ENCODE assay signal across 19 cellular contexts in the genomic region with DNA sequence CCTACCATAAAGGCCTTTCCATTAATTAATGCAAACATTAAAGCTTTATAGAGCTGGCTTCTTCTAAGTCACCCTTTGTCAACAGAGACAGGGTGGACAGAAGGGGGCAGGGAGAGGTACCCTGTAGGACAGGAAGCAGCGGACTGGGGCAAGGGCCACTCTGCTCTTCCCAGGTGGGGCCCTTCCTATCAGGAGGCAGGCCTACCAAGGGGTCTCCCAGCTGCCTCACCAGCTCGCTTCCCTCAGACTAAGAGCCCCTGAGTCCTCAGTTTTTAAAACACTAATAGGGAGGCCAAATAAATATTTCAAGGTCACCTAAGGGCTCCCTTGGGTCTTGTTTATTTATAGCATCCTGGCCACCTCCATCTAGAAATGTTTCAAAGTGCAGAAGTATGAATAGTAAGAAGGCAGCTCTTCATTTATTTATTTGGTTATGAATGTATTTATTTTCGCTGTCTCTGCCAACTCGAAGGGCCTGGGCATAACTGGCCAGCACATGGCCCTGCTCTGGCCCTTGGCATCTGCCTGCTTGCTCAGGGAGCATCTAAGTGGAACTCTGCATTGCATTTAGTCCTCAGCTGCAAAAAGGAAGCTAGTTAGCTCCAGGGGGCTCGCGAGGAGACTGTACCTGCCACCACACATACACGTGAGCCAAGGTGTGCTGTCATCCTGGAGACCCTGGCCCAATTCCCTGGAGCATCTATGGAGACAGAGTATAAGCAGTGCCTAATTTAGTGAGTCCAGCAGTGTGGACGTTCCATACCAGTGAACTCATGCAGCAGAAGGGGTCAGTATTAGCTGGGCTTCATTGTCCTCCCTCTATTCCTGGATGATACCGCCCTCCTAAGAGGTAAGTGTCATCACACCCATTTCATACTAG.
A peak's percentile ranks its signal among the peaks of the same experiment; 100 is the strongest.
DNase-seq lines count a peak whose midpoint lies in the region; ATAC-seq and TF ChIP-seq lines count a peak whose summit lies in the region.
"Had no signal": no experiment of that assay in that cellular context is flagged by ENCODE, and none has a peak within 500 bp of the region (broad histone marks: within the 10 kb centered on the region; RNA-seq: fewer than 3 reads in every experiment).

No MANE protein-coding gene starts in this region.

- H3K4me1 Mint-ChIP-seq in chondrocyte (ENCODE audit: low read depth): peaks cover 26% of the 10 kb centered on the region
- H3K4me1 Mint-ChIP-seq in stimulated activated effector memory CD8-positive, alpha-beta T cell treated with anti-CD3 and anti-CD28 coated beads, Interleukin-12 subunit alpha, Interleukin-12 subunit beta, amount 100 ng/mL, for 72 hours: no peaks in the 10 kb centered on the region

- peak overlapping the region in 1 of 2 donors; percentile 31 for H3K27ac ChIP-seq in right atrium auricular region
- H3K27ac ChIP-seq: HL-60 had no signal

- no peak overlapping the region for H3K4me3 Mint-ChIP-seq in chondrocyte (ENCODE audit: unreplicated experiment)
- H3K4me3 Mint-ChIP-seq in stimulated activated effector memory CD8-positive, alpha-beta T cell treated with anti-CD3 and anti-CD28 coated beads, Interleukin-12 subunit alpha, Interleukin-12 subunit beta, amount 100 ng/mL, for 72 hours: no peak overlapping the region
- H3K4me3 Mint-ChIP-seq: CD4-positive, alpha-beta T cell; H9 had no signal

- H3K27me3 Mint-ChIP-seq in chondrocyte (ENCODE audit: low read depth): no peaks in the 10 kb centered on the region

- H3K36me3 ChIP-seq in right atrium auricular region: no peaks in the 10 kb centered on the region
- H3K36me3 ChIP-seq: BE2C had no signal

- DNase-seq in D341Med (ENCODE audit: low spot score): peak; percentile 5
- DNase-seq in chondrocyte (ENCODE audit: low spot score): peak; percentile 38
- peak; percentile 34 for DNase-seq in right atrium auricular region (ENCODE audit: low spot score)
- no peak for DNase-seq in stimulated activated effector memory CD8-positive, alpha-beta T cell treated with anti-CD3 and anti-CD28 coated beads, Interleukin-12 subunit alpha, Interleukin-12 subunit beta, amount 100 ng/mL, for 72 hours (ENCODE audit: low spot score in 2 of 2)
- no peak for DNase-seq in Ammon's horn (ENCODE audit: low spot score)
- DNase-seq in AML-193 (lab: John Stamatoyannopoulos, UW): no peak
- DNase-seq: ACHN; BE2C; CD4-positive, alpha-beta T cell; H9; MV-4-11; NCI-H1417 treated with DMSO at 0.1 percent for 48 hours; NCI-H1930; NCI-H2171; NCI-H446; OCI-M1 had no signal

- H3K9me3 ChIP-seq in right atrium auricular region: no peaks in the 10 kb centered on the region
- H3K9me3 ChIP-seq: BE2C had no signal

- H3K9me3 Mint-ChIP-seq in chondrocyte (ENCODE audit: low read depth): no peaks in the 10 kb centered on the region
- H3K9me3 Mint-ChIP-seq in stimulated activated effector memory CD8-positive, alpha-beta T cell treated with anti-CD3 and anti-CD28 coated beads, Interleukin-12 subunit alpha, Interleukin-12 subunit beta, amount 100 ng/mL, for 72 hours: no peaks in the 10 kb centered on the region
- H3K9me3 Mint-ChIP-seq: CD4-positive, alpha-beta T cell; H9 had no signal

- peaks cover 0 to 14% of the 10 kb centered on the region in 2 donors for H3K4me1 ChIP-seq in right atrium auricular region

- H3K36me3 Mint-ChIP-seq in chondrocyte (ENCODE audit: low read depth): no peaks in the 10 kb centered on the region
- no peaks in the 10 kb centered on the region for H3K36me3 Mint-ChIP-seq in stimulated activated effector memory CD8-positive, alpha-beta T cell treated with anti-CD3 and anti-CD28 coated beads, Interleukin-12 subunit alpha, Interleukin-12 subunit beta, amount 100 ng/mL, for 72 hours

- H3K27ac Mint-ChIP-seq in chondrocyte (ENCODE audit: unreplicated experiment): no peak overlapping the region
- no peak overlapping the region for H3K27ac Mint-ChIP-seq in stimulated activated effector memory CD8-positive, alpha-beta T cell treated with anti-CD3 and anti-CD28 coated beads, Interleukin-12 subunit alpha, Interleukin-12 subunit beta, amount 100 ng/mL, for 72 hours
- H3K27ac Mint-ChIP-seq: CD4-positive, alpha-beta T cell had no signal

- TF ChIP-seq CTCF in chondrocyte (IDR thresholded peaks at IDR 0.05) (no peak), right atrium auricular region (IDR thresholded peaks at IDR 0.05) (no peak)

- H3K4me3 ChIP-seq in right atrium auricular region: no peak overlapping the region
- H3K4me3 ChIP-seq: K562 had no signal

- no peaks in the 10 kb centered on the region for H3K27me3 ChIP-seq in right atrium auricular region
- H3K27me3 ChIP-seq: BE2C had no signal

- ATAC-seq in stimulated activated effector memory CD8-positive, alpha-beta T cell treated with anti-CD3 and anti-CD28 coated beads, Interleukin-12 subunit alpha, Interleukin-12 subunit beta, amount 100 ng/mL, for 72 hours: peak; percentile 23
- no peak for ATAC-seq in HG03457 (IDR thresholded peaks at IDR 0.05; ENCODE audit: unreplicated experiment)
- ATAC-seq: K562 had no signal

Comparison
In these comparisons a context has a peak if more than half of its experiments do, and no peak if none do; other contexts are left out.
1. DNase-seq: peak in D341Med (single experiment), chondrocyte (single experiment) and right atrium auricular region (single experiment); none in stimulated activated effector memory CD8-positive, alpha-beta T cell treated with anti-CD3 and anti-CD28 coated beads, Interleukin-12 subunit alpha, Interleukin-12 subunit beta, amount 100 ng/mL, for 72 hours (0 of 2), Ammon's horn (single experiment) and AML-193 (0 of 2).